ENCODE assay signal across 24 cellular contexts in genomic region chr12:15712160-15712559, GRCh38.
DNase-seq lines count a peak whose midpoint lies in the region; ATAC-seq and TF ChIP-seq lines count a peak whose summit lies in the region.
"Had no signal": no experiment of that assay in that cellular context is flagged by ENCODE, and none has a peak within 500 bp of the region (broad histone marks: within the 10 kb centered on the region; RNA-seq: fewer than 3 reads in every experiment).

No MANE protein-coding gene starts in this region.

- ATAC-seq in Right ventricle myocardium inferior (no peak), left lobe of liver (peak; percentile 32), gastrocnemius medialis (no peak), HG03460 (IDR thresholded peaks at IDR 0.05; ENCODE audit: unreplicated experiment) (no peak)
- ATAC-seq: activated T-cell treated with anti-CD3 and anti-CD28 coated beads, Interleukin-2, amount 50 U/mL, for 72 hours; natural killer cell treated with Interleukin-12 subunit alpha and Interleukin-12 subunit beta and Interleukin-15 and Interleukin-18, amount 100 ng/mL, for 72 hours; stimulated activated naive CD8-positive, alpha-beta T cell treated with anti-CD3 and anti-CD28 coated beads, Interleukin-15, amount 100 ng/mL, for 72 hours had no signal

- H3K36me3 ChIP-seq in right atrium auricular region = no peaks in the 10 kb centered on the region
- H3K36me3 ChIP-seq in gastrocnemius medialis = no peaks in the 10 kb centered on the region
- H3K36me3 ChIP-seq in uterus = no peaks in the 10 kb centered on the region
- H3K36me3 ChIP-seq: ovary had no signal

- TF ChIP-seq POLR2A in gastrocnemius medialis (IDR thresholded peaks at IDR 0.05) = no peak
- TF ChIP-seq POLR2A in uterus (IDR thresholded peaks at IDR 0.05) = no peak

- in situ Hi-C loops in gastrocnemius medialis (cut with MboI; ENCODE audit: low sequenced_read_pairs in 4 of 4) = no loop called here

- H3K27me3 ChIP-seq in right atrium auricular region = no peaks in the 10 kb centered on the region
- no peaks in the 10 kb centered on the region for H3K27me3 ChIP-seq in gastrocnemius medialis
- no peaks in the 10 kb centered on the region for H3K27me3 ChIP-seq in uterus
- H3K27me3 ChIP-seq: ovary had no signal

- H3K4me1 ChIP-seq in right atrium auricular region (peaks cover 0 to 20% of the 10 kb centered on the region in 2 donors), gastrocnemius medialis (peaks cover 8 to 14% of the 10 kb centered on the region in 2 donors), uterus (no peaks in the 10 kb centered on the region)

- no peak for DNase-seq in right atrium auricular region (ENCODE audit: low spot score)
- DNase-seq in Right ventricle myocardium inferior (ENCODE audit: missing footprints) = no peak
- DNase-seq in left lobe of liver (ENCODE audit: low spot score) = no peak
- no peak for DNase-seq in gastrocnemius medialis
- DNase-seq in uterus = no peak
- no peak for DNase-seq in COLO668 (lab: John Stamatoyannopoulos, UW; ENCODE audit: unreplicated experiment)
- DNase-seq in occipital lobe (lab: John Stamatoyannopoulos, UW) = no peak
- DNase-seq: activated CD4-positive, alpha-beta T cell treated with anti-CD3 and anti-CD28 coated beads for 4 hours; activated naive CD4-positive, alpha-beta T cell treated with anti-CD3 and anti-CD28 coated beads for 36 hours; activated T-cell treated with anti-CD3 and anti-CD28 coated beads, Interleukin-2, amount 50 U/mL, for 72 hours; amniotic stem cell; COR-L47; dermis blood vessel endothelial cell; H7; mesendoderm; NCI-H1436 treated with DMSO at 0.1 percent for 48 hours; NCI-H510A; NK-92 treated with Interleukin-12 subunit alpha and Interleukin-12 subunit beta, amount 100 ng/mL, for 24 hours; stimulated activated naive CD8-positive, alpha-beta T cell treated with anti-CD3 and anti-CD28 coated beads, Interleukin-15, amount 100 ng/mL, for 72 hours had no signal

- peak overlapping the region; percentile 30 to 67 for H3K27ac ChIP-seq in right atrium auricular region
- peak overlapping the region; percentile 39 to 61 (median 52) for H3K27ac ChIP-seq in gastrocnemius medialis
- H3K27ac ChIP-seq in uterus = peak overlapping the region; percentile 31 to 55
- H3K27ac ChIP-seq: KMS-11 had no signal

- H3K9me3 ChIP-seq in right atrium auricular region (no peaks in the 10 kb centered on the region), gastrocnemius medialis (no peaks in the 10 kb centered on the region), uterus (no peaks in the 10 kb centered on the region)
- H3K9me3 ChIP-seq: ovary had no signal

- H3K4me3 ChIP-seq in right atrium auricular region (peak overlapping the region in 1 of 2 donors; percentile 7), gastrocnemius medialis (peak overlapping the region in 1 of 4 donors; percentile 25), uterus (no peak overlapping the region)
- H3K4me3 ChIP-seq: GM12878 had no signal

- intact Hi-C loops in Right ventricle myocardium inferior (cut with DNase I) (no loop called here), gastrocnemius medialis (cut with DNase I; ENCODE audit: low total_unique reads) (no loop called here), uterus (cut with DNase I; ENCODE audit: low total_unique reads) (no loop called here)

- TF ChIP-seq CTCF in right atrium auricular region (IDR thresholded peaks at IDR 0.05) (no peak), gastrocnemius medialis (IDR thresholded peaks at IDR 0.05 in 4 of 5, conservative IDR thresholded peaks at IDR 0.05 in 1 of 5) (no peak), uterus (IDR thresholded peaks at IDR 0.05) (no peak)
